24 cellular contexts compared by ENCODE assay signal in the genomic region with DNA sequence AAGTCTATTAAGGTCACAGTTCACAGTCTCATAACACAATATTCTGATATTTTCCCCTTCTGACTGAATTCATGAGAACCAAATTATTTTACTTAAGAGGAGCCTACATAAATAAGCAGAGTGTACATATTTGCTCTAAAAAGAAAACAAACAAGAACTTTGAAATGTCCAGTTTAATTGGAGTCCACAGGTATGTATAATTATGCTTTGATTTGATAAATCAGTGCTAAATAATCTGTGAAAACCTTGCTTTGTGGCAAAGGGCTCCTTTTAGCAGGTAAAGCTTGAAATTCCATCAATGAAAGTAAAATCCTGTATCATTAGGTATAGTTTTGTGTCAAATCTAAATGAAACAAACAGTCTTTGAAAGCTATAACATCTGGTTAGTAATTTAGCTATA.
"Had no signal": no experiment of that assay in that cellular context is flagged by ENCODE, and none has a peak within 500 bp of the region (broad histone marks: within the 10 kb centered on the region; RNA-seq: fewer than 3 reads in every experiment).

No MANE protein-coding gene starts in this region.

- H3K4me1 Mint-ChIP-seq: IgD-negative memory B cell had no signal

- H3K9me3 Mint-ChIP-seq: IgD-negative memory B cell had no signal

- FAIRE-seq: HTR-8/SVneo, RCC 7860 had no signal

- H3K27me3 ChIP-seq: SJSA1 had no signal

- H3K4me3 Mint-ChIP-seq: IgD-negative memory B cell had no signal

- H3K4me1 ChIP-seq: SJSA1 had no signal

- H3K27ac ChIP-seq: HL-60, SJSA1, SK-N-MC had no signal

- H3K36me3 ChIP-seq: MG63, SJSA1 had no signal

- H3K36me3 Mint-ChIP-seq: IgD-negative memory B cell had no signal

- H3K27ac Mint-ChIP-seq: IgD-negative memory B cell had no signal

- DNase-seq: KBM-7, MG63, NCI-H1092 treated with DMSO at 0.1 percent for 48 hours, NCI-H1436, NCI-H187, NCI-H2029, NCI-H2081 treated with DMSO at 0.1 percent for 48 hours, NCI-H2171, NCI-H226, NCI-H446, NCI-H510A, NCI-H524 treated with DMSO at 0.1 percent for 48 hours, NCI-H69, NCI-H774, Right ventricle myocardium superior, RPMI8226, SIG-M5, SW 1271 had no signal

- H3K27me3 Mint-ChIP-seq: IgD-negative memory B cell had no signal

- H3K4me3 ChIP-seq: MG63, SJSA1, SK-N-MC had no signal

- H3K9me3 ChIP-seq: MG63, SJSA1 had no signal
